Comparison of ENCODE assay signal across 1 cellular context in the genomic region with DNA sequence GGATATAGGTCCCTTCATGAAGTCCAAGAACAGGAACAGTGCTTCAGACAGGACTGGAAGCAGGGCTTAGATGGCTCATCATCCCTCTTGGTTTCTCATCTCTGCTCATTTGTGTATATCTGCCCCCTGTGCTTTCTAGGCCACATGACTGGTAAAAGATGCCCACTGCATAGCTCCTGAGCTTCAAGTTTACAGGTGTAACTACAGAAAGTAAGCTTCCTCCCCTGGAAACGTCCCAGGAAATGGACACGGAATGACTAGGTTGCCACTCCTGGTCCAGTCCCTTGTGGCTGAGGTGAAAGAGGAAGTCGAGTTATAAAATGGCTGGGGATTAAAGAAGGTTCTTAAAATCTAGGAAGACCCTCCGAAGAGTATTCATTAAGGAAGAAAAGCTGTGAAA.
TF ChIP-seq lines count a peak whose summit lies in the region.

No MANE protein-coding gene starts in this region.

TF ChIP-seq in IMR-90, 13 proteins besides CTCF, POLR2A, EP300 and RAD21:
- no peak for TF ChIP-seq BHLHE40 (IDR thresholded peaks at IDR 0.05; ENCODE audit: low read depth, low read length)
- no peak for TF ChIP-seq MAFK (IDR thresholded peaks at IDR 0.05; ENCODE audit: low read depth, low read length)
- TF ChIP-seq CEBPB (IDR thresholded peaks at IDR 0.05; ENCODE audit: low read depth, low read length) = no peak
- TF ChIP-seq RFX5 (IDR thresholded peaks at IDR 0.05; ENCODE audit: low read depth, low read length) = no peak
- no peak for TF ChIP-seq NFE2L2 (IDR thresholded peaks at IDR 0.05; ENCODE audit: low read depth, low read length)
- no peak for TF ChIP-seq ELK1 (IDR thresholded peaks at IDR 0.05; ENCODE audit: borderline replicate concordance, low read depth, low read length)
- no peak for TF ChIP-seq SMC3 (IDR thresholded peaks at IDR 0.05; ENCODE audit: low read depth, low read length)
- no peak for TF ChIP-seq FOS (IDR thresholded peaks at IDR 0.05; ENCODE audit: low read depth, low read length)
- TF ChIP-seq, protein P1, sequence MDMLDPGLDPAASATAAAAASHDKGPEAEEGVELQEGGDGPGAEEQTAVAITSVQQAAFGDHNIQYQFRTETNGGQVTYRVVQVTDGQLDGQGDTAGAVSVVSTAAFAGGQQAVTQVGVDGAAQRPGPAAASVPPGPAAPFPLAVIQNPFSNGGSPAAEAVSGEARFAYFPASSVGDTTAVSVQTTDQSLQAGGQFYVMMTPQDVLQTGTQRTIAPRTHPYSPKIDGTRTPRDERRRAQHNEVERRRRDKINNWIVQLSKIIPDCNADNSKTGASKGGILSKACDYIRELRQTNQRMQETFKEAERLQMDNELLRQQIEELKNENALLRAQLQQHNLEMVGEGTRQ (IDR thresholded peaks at IDR 0.05; ENCODE audit: low read depth, low read length) = no peak
- TF ChIP-seq CHD1 (IDR thresholded peaks at IDR 0.05; ENCODE audit: low read depth, low read length) = no peak
- TF ChIP-seq MXI1 (IDR thresholded peaks at IDR 0.05; ENCODE audit: borderline replicate concordance, low read depth, low read length) = no peak
- no peak for TF ChIP-seq RCOR1 (IDR thresholded peaks at IDR 0.05; ENCODE audit: insufficient replicate concordance, low read length)
- no peak for TF ChIP-seq MAZ (IDR thresholded peaks at IDR 0.05; ENCODE audit: borderline replicate concordance, low read depth, low read length)
